In genomic region chr14:75452900-75453816, GRCh38 we compare ENCODE assay signal across 1 cellular context.
A peak's percentile ranks its signal among the peaks of the same experiment; 100 is the strongest.
TF ChIP-seq lines count a peak whose summit lies in the region.

No MANE protein-coding gene starts in this region.

TF ChIP-seq in HepG2, 621 proteins besides CTCF, POLR2A, EP300 and RAD21 (continued from another document and continues in another):
- no peak for TF ChIP-seq ATM (IDR thresholded peaks at IDR 0.05; ENCODE audit: borderline replicate concordance)
- TF ChIP-seq ZMYM4 (CRISPR knock-in tag; IDR thresholded peaks at IDR 0.05) = peak; percentile 54; the same call in 1 of the 2 replicates
- TF ChIP-seq ZNF205 (CRISPR knock-in tag; IDR thresholded peaks at IDR 0.05) = no peak
- no peak for TF ChIP-seq ZNF570 (CRISPR knock-in tag; IDR thresholded peaks at IDR 0.05; ENCODE audit: borderline replicate concordance)
- peak; percentile 81 for TF ChIP-seq FOXA3 (CRISPR knock-in tag; IDR thresholded peaks at IDR 0.05)
- no peak for TF ChIP-seq ZBTB33 (CRISPR knock-in tag; IDR thresholded peaks at IDR 0.05)
- no peak for TF ChIP-seq ARID2 (CRISPR knock-in tag; IDR thresholded peaks at IDR 0.05; ENCODE audit: borderline replicate concordance)
- TF ChIP-seq ZNF3 (CRISPR knock-in tag; IDR thresholded peaks at IDR 0.05) = no peak
- TF ChIP-seq GFI1 (CRISPR knock-in tag; IDR thresholded peaks at IDR 0.05; ENCODE audit: borderline replicate concordance) = no peak
- TF ChIP-seq ZNF280D (CRISPR knock-in tag; IDR thresholded peaks at IDR 0.05) = 0 out of 2 replicates have a peak, but pooled peaks have one; percentile 31
- no peak for TF ChIP-seq ZNF883 (CRISPR knock-in tag; IDR thresholded peaks at IDR 0.05; ENCODE audit: not compliant biosample characterization)
- no peak for TF ChIP-seq ZNF816 (CRISPR knock-in tag; IDR thresholded peaks at IDR 0.05; ENCODE audit: borderline replicate concordance)
- 0 out of 2 replicates have a peak, but pooled peaks have one; percentile 31 for TF ChIP-seq ZNF691 (CRISPR knock-in tag; IDR thresholded peaks at IDR 0.05; ENCODE audit: borderline replicate concordance, low read depth)
- peak; percentile 30; the same call in 1 of the 2 replicates for TF ChIP-seq ZNF747 (CRISPR knock-in tag; IDR thresholded peaks at IDR 0.05; ENCODE audit: borderline replicate concordance)
- no peak for TF ChIP-seq ZNF546 (CRISPR knock-in tag; conservative IDR thresholded peaks at IDR 0.05)
- TF ChIP-seq PPARG (CRISPR knock-in tag; conservative IDR thresholded peaks at IDR 0.05) = 0 out of 2 replicates have a peak, but pooled peaks have one; percentile 23
- TF ChIP-seq ZBTB38 (CRISPR knock-in tag; IDR thresholded peaks at IDR 0.05) = peak; percentile 93
- TF ChIP-seq ZNF710 (CRISPR knock-in tag; IDR thresholded peaks at IDR 0.05; ENCODE audit: borderline replicate concordance) = no peak
- TF ChIP-seq ATF5 (CRISPR knock-in tag; IDR thresholded peaks at IDR 0.05; ENCODE audit: low read depth) = no peak
- peak; percentile 48; the same call in 1 of the 2 replicates for TF ChIP-seq YEATS4 (CRISPR knock-in tag; IDR thresholded peaks at IDR 0.05; ENCODE audit: borderline replicate concordance)
- no peak for TF ChIP-seq ZNF101 (CRISPR knock-in tag; IDR thresholded peaks at IDR 0.05; ENCODE audit: borderline replicate concordance, low read depth)
- peak; percentile 72 for TF ChIP-seq SAP130 (CRISPR knock-in tag; IDR thresholded peaks at IDR 0.05; ENCODE audit: low read depth)
- TF ChIP-seq ZKSCAN5 (CRISPR knock-in tag; IDR thresholded peaks at IDR 0.05) = no peak
- no peak for TF ChIP-seq MAFG (CRISPR knock-in tag; IDR thresholded peaks at IDR 0.05)
- TF ChIP-seq ARID4A (CRISPR knock-in tag; IDR thresholded peaks at IDR 0.05; ENCODE audit: borderline replicate concordance) = peak; percentile 60
- peak; percentile 98 for TF ChIP-seq PATZ1 (CRISPR knock-in tag; IDR thresholded peaks at IDR 0.05)
- 0 out of 2 replicates have a peak, but pooled peaks have one; percentile 68 for TF ChIP-seq ZBTB7B (CRISPR knock-in tag; IDR thresholded peaks at IDR 0.05)
- no peak for TF ChIP-seq ZNF83 (CRISPR knock-in tag; IDR thresholded peaks at IDR 0.05; ENCODE audit: borderline replicate concordance)
- TF ChIP-seq THAP11 (CRISPR knock-in tag; IDR thresholded peaks at IDR 0.05) = 0 out of 2 replicates have a peak, but pooled peaks have one; percentile 31
- no peak for TF ChIP-seq ZFP36L2 (CRISPR knock-in tag; IDR thresholded peaks at IDR 0.05)
- no peak for TF ChIP-seq DNMT3B (CRISPR knock-in tag; conservative IDR thresholded peaks at IDR 0.05)
- no peak for TF ChIP-seq SMARCC2 (IDR thresholded peaks at IDR 0.05)
- TF ChIP-seq ZFYVE20 (CRISPR knock-in tag; IDR thresholded peaks at IDR 0.05; ENCODE audit: borderline replicate concordance, low read depth) = no peak
- no peak for TF ChIP-seq TCF7L2 (IDR thresholded peaks at IDR 0.05; ENCODE audit: low read depth, low read length)
- TF ChIP-seq RXRA (CRISPR knock-in tag; IDR thresholded peaks at IDR 0.05) = peak; percentile 69
- TF ChIP-seq ZNF296 (CRISPR knock-in tag; conservative IDR thresholded peaks at IDR 0.05) = no peak
- TF ChIP-seq ZNF598 (CRISPR knock-in tag; IDR thresholded peaks at IDR 0.05; ENCODE audit: borderline replicate concordance) = no peak
- no peak for TF ChIP-seq ZNF33A (CRISPR knock-in tag; IDR thresholded peaks at IDR 0.05; ENCODE audit: borderline replicate concordance)
- no peak for TF ChIP-seq CSRNP1 (CRISPR knock-in tag; IDR thresholded peaks at IDR 0.05)
- no peak for TF ChIP-seq ZNF550 (CRISPR knock-in tag; IDR thresholded peaks at IDR 0.05; ENCODE audit: borderline replicate concordance)
- TF ChIP-seq ZNF234 (CRISPR knock-in tag; conservative IDR thresholded peaks at IDR 0.05) = no peak
- TF ChIP-seq BRF2 (CRISPR knock-in tag; IDR thresholded peaks at IDR 0.05) = no peak
- no peak for TF ChIP-seq ZNF432 (CRISPR knock-in tag; IDR thresholded peaks at IDR 0.05; ENCODE audit: borderline replicate concordance)
- peak; percentile 25; the same call in 1 of the 2 replicates for TF ChIP-seq KDM6A (CRISPR knock-in tag; IDR thresholded peaks at IDR 0.05; ENCODE audit: low read depth)
- TF ChIP-seq THYN1 (CRISPR knock-in tag; IDR thresholded peaks at IDR 0.05; ENCODE audit: borderline replicate concordance, low read depth) = no peak
- no peak for TF ChIP-seq ZNF773 (CRISPR knock-in tag; IDR thresholded peaks at IDR 0.05; ENCODE audit: borderline replicate concordance)
- TF ChIP-seq ZNF33B (CRISPR knock-in tag; IDR thresholded peaks at IDR 0.05) = no peak
- no peak for TF ChIP-seq TMF1 (CRISPR knock-in tag; IDR thresholded peaks at IDR 0.05; ENCODE audit: low read depth)
- no peak for TF ChIP-seq AHR (CRISPR knock-in tag; IDR thresholded peaks at IDR 0.05)
- no peak for TF ChIP-seq RELA (CRISPR knock-in tag; IDR thresholded peaks at IDR 0.05)
- no peak for TF ChIP-seq RAD51 (IDR thresholded peaks at IDR 0.05; ENCODE audit: borderline replicate concordance)
- no peak for TF ChIP-seq U2AF1 (optimal IDR thresholded peaks at IDR 0.05; ENCODE audit: low read depth, low read length)
